ENCODE assay signal across 1 cellular context in the genomic region with DNA sequence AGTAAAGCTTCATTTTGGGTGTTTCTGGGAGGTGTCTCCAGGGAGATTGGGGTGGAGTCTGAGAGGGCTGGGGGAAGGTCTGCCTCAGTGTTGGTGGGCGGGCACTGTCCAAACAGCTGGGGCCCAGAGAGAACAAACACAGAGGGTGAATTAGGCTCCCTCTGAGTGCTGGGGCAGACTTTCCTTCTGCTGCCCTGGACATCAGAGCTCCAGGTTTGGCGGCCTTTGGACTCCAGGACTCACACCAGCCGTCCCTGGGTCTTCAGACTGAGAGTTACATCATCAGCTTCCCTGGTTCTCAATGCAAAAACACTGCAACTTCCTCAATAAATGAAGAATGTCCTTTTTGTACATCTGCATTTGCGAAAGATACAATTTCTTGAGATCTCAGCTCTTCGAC.
TF ChIP-seq lines count a peak whose summit lies in the region.

No MANE protein-coding gene starts in this region.

TF ChIP-seq in K562, 482 proteins besides CTCF, POLR2A, EP300 and RAD21 (continued from another document):
- 0 out of 2 replicates have a peak, but pooled peaks have one; percentile 13 for TF ChIP-seq ATF3 (IDR thresholded peaks at IDR 0.05)
- TF ChIP-seq ATF3 (CRISPR knock-in tag; conservative IDR thresholded peaks at IDR 0.05) = no peak
